In genomic region chr16:83887564-83887963, GRCh38 we compare ENCODE assay signal across 18 cellular contexts. TPM values are rescaled to one million over a fixed set of nuclear protein-coding genes. Genes with fewer than 3 reads are reported as not detected.
A peak's percentile ranks its signal among the peaks of the same experiment; 100 is the strongest.
DNase-seq lines count a peak whose midpoint lies in the region; ATAC-seq and TF ChIP-seq lines count a peak whose summit lies in the region.
"Had no signal": no experiment of that assay in that cellular context is flagged by ENCODE, and none has a peak within 500 bp of the region (broad histone marks: within the 10 kb centered on the region; RNA-seq: fewer than 3 reads in every experiment).

No MANE protein-coding gene starts in this region.

- no peak overlapping the region for H3K23ac ChIP-seq in trophoblast cell (ENCODE audit: low read length)

- H3K79me2 ChIP-seq in trophoblast cell (ENCODE audit: control insufficient read depth, insufficient read depth, low read length, poor library complexity), result no peaks in the 10 kb centered on the region

- H2BK120ac ChIP-seq in trophoblast cell (ENCODE audit: insufficient read depth, low read length, poor library complexity), result no peak overlapping the region

- no CpG with 5 or more reads among the region's 8 CpGs for WGBS in trophoblast cell (ENCODE audit: extremely low coverage, insufficient coverage, insufficient read length)

- no peak overlapping the region for H2BK5ac ChIP-seq in trophoblast cell (ENCODE audit: low read depth, low read length, poor library complexity)

- intact Hi-C loops in Right ventricle myocardium superior (cut with DNase I), result no loop called here

- no peak overlapping the region for H3K14ac ChIP-seq in trophoblast cell (ENCODE audit: low read length)

- ATAC-seq in Right ventricle myocardium superior (ENCODE audit: poor library complexity), result no peak
- ATAC-seq in GM21515 (IDR thresholded peaks at IDR 0.05; ENCODE audit: unreplicated experiment), result no peak
- ATAC-seq in GM18868 (IDR thresholded peaks at IDR 0.05; ENCODE audit: unreplicated experiment), result no peak
- no peak for ATAC-seq in GM19324 (IDR thresholded peaks at IDR 0.05; ENCODE audit: low FRiP score, unreplicated experiment)

- no peak overlapping the region for H2BK12ac ChIP-seq in trophoblast cell (ENCODE audit: low read length)

- TF ChIP-seq CTCF in cardiac muscle cell (IDR thresholded peaks at IDR 0.05; ENCODE audit: low read depth, low read length), result no peak

- peaks cover 36% of the 10 kb centered on the region for H3K4me1 ChIP-seq in cardiac muscle cell (ENCODE audit: low read depth)
- no peaks in the 10 kb centered on the region for H3K4me1 ChIP-seq in trophoblast cell (ENCODE audit: control insufficient read depth in 1 of 2, insufficient read depth in 2 of 2, low read length in 2 of 2)

- no peak overlapping the region for H3K18ac ChIP-seq in trophoblast cell (ENCODE audit: low read length)

- no peak overlapping the region for H3K4ac ChIP-seq in trophoblast cell (ENCODE audit: low read depth, low read length)

- H4K12ac ChIP-seq in trophoblast cell (ENCODE audit: low read depth, low read length), result no peak overlapping the region

- no peak overlapping the region for H3K9ac ChIP-seq in trophoblast cell (ENCODE audit: low read length)
- H3K9ac ChIP-seq: BLaER1 treated with 17β-estradiol and CSF1 and Interleukin-3, amounts not matched to agents 10 nM and 100 nM had no signal

- no peak overlapping the region for H3K4me2 ChIP-seq in trophoblast cell (ENCODE audit: low read length)
- H3K4me2 ChIP-seq: BLaER1 treated with 17β-estradiol and CSF1 and Interleukin-3, amounts not matched to agents 10 nM and 100 nM had no signal

- H3K27me3 ChIP-seq in cardiac muscle cell (no peaks in the 10 kb centered on the region), trophoblast cell (ENCODE audit: insufficient read depth, low read length) (no peaks in the 10 kb centered on the region)
- H3K27me3 ChIP-seq: BLaER1 treated with 17β-estradiol and CSF1 and Interleukin-3, amounts not matched to agents 10 nM and 100 nM had no signal

- H3K4me3 ChIP-seq in cardiac muscle cell, result no peak overlapping the region
- H3K4me3 ChIP-seq in trophoblast cell (ENCODE audit: low read depth, low read length), result no peak overlapping the region
- H3K4me3 ChIP-seq: BLaER1 treated with 17β-estradiol and CSF1 and Interleukin-3, amounts not matched to agents 10 nM and 100 nM had no signal

- no peaks in the 10 kb centered on the region for H3K9me3 ChIP-seq in cardiac muscle cell (ENCODE audit: low read depth)
- H3K9me3 ChIP-seq in trophoblast cell (ENCODE audit: insufficient read depth, low read depth, low read length), result peaks cover 4% of the 10 kb centered on the region

- H3K36me3 ChIP-seq in cardiac muscle cell, result no peaks in the 10 kb centered on the region
- no peaks in the 10 kb centered on the region for H3K36me3 ChIP-seq in trophoblast cell (ENCODE audit: control insufficient read depth in 1 of 2, insufficient read depth in 2 of 2, low read length in 2 of 2)
- H3K36me3 ChIP-seq: BLaER1 treated with 17β-estradiol and CSF1 and Interleukin-3, amounts not matched to agents 10 nM and 100 nM had no signal

- H4K8ac ChIP-seq in trophoblast cell (ENCODE audit: low read depth, low read length), result no peak overlapping the region

- H3K27ac ChIP-seq in cardiac muscle cell (peak overlapping the region; percentile 41), trophoblast cell (ENCODE audit: low read depth, low read length) (no peak overlapping the region)
- H3K27ac ChIP-seq: BLaER1 treated with 17β-estradiol and CSF1 and Interleukin-3, amounts not matched to agents 10 nM and 100 nM; HL-60 had no signal

- no peak overlapping the region for H4K91ac ChIP-seq in trophoblast cell (ENCODE audit: low read depth, low read length)

- H2AK5ac ChIP-seq in trophoblast cell (ENCODE audit: low read length), result no peak overlapping the region

- H2AFZ ChIP-seq in trophoblast cell (ENCODE audit: insufficient read depth, low read length, poor library complexity), result peak overlapping the region; percentile 27

- DNase-seq in cardiac muscle cell (ENCODE audit: low read depth in 1 of 2, low spot score in 1 of 2) (no peak), Right ventricle myocardium superior (no peak), medulla oblongata (ENCODE audit: extremely low spot score) (peak; percentile 20), trophoblast cell (no peak)
- DNase-seq in activated CD4-positive, alpha-beta T cell treated with anti-CD3 and anti-CD28 coated beads for 48 hours, result no peak
- DNase-seq: 8988T; CD8-positive, alpha-beta memory T cell; DMS79 treated with DMSO at 0.1 percent for 48 hours; GDM1; NCI-H1105 treated with DMSO at 0.1 percent for 48 hours; NCI-H1694 treated with DMSO at 0.1 percent for 48 hours; NCI-H446; SHP77 treated with DMSO at 0.1 percent for 48 hours had no signal

- no peaks in the 10 kb centered on the region for H3K79me1 ChIP-seq in trophoblast cell (ENCODE audit: low read length)

RNA-seq across cellular contexts. Expression of gene MLYCD, which starts 11.4 kb away (rescaled TPM):
- total RNA-seq in cardiac muscle cell (8.0 and 9.3 TPM in 2 replicates), Right ventricle myocardium superior (49.3 TPM)
- polyA plus RNA-seq in cardiac muscle cell, result 9.9 and 10.6 TPM in 2 replicates
- polyA plus RNA-seq in trophoblast cell (2013), result 0.89 and 0.93 TPM in 2 replicates
